Comparison of ENCODE assay signal across 8 cellular contexts in the genomic region with DNA sequence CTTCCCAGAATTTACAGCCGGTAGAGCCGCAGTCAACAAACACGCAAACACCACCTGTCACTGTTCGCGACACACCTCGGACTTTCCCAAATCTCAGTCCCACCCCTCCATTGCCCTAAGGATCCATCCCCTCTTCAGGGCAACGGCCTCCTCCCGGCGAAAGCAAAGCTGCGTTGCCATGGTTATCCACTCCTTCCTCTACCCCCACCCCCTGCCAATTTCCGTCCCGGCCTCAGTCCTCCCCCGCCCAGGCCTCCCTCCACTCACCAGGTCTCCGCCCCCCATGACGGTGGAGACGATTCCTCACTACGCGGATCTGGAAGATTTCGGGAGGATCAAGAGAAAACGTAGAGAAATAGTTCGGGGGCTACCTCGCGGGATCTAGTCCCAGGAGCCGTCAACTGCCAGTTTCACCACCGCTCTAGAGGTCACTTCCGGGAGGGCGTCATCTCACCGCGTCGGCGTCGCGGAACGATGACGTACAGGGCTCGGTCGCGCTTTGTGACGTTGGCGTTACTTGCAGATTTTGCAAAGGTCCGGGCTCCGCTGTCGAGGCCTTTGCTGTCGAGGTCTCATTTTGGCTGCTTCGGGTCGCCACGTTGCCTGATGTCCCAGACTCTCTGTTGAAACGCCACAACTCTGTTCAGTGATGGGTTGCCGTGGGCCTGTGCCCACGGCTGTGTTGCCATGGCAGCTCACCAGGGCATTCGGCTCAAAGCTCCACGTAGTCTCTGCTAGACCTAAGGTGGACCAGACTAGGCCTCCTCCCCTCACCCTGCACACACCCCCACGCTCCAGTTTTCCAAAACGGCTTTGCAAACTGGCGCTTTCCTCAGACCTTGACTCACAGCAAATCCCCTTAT. TPM values are rescaled to one million over a fixed set of nuclear protein-coding genes. Genes with fewer than 3 reads are reported as not detected.
DNase-seq lines count a peak whose midpoint lies in the region; ATAC-seq and TF ChIP-seq lines count a peak whose summit lies in the region.

A gene (minus strand): TSS at position 423 of the 863 bp plus-strand sequence. CDS start 138 bp downstream, at position 285.

- 3% methylated on average over 49 of the region's 55 CpGs for WGBS in hepatocyte (ENCODE audit: low lambda C conversion rate, missing lambda C conversion rate)
- WGBS in aorta, 2 donors: 0 to 1% methylated on average over 55 of the region's 55 CpGs

- H3K27ac ChIP-seq in hepatocyte: peak within 1 kb of the TSS; percentile 99
- H3K27ac ChIP-seq in aorta (ENCODE audit: low read depth in 1 of 2, low read length in 2 of 2): peak within 1 kb of the TSS; percentile 95 to 97

- TF ChIP-seq CTCF in astrocyte of the cerebellum (IDR thresholded peaks at IDR 0.05; ENCODE audit: low read depth, low read length, missing control alignments): no peak
- no peak for TF ChIP-seq CTCF in hepatocyte (IDR thresholded peaks at IDR 0.05; ENCODE audit: poor library complexity)

- peak within 1 kb of the TSS; percentile 94 for H3K4me2 ChIP-seq in hepatocyte

- intact Hi-C loops in aorta (cut with DNase I): loop anchor here in 1 of 2 donors (1.0 to 5.0 kb wide), 2 partner anchors 28 to 42 kb away; a partner anchor contains a TSS

- in situ Hi-C loops in astrocyte of the cerebellum (cut with HindIII; ENCODE audit: low sequenced_read_pairs): no loop called here

- no peaks in the 10 kb centered on the region for H3K9me2 ChIP-seq in hepatocyte (replicated peaks; ENCODE audit: insufficient read depth)

- H3K4me3 ChIP-seq in astrocyte of the cerebellum (ENCODE audit: low read depth, low read length) (peak within 1 kb of the TSS; percentile 97), hepatocyte (peak within 1 kb of the TSS; percentile 86), aorta (ENCODE audit: low read length in 2 of 2) (peak within 1 kb of the TSS; percentile 52 to 86)

- no peaks in the 10 kb centered on the region for H3K36me3 ChIP-seq in hepatocyte (replicated peaks; ENCODE audit: insufficient read depth, low read depth)
- peaks cover 2 to 3% of the 10 kb centered on the region in 2 donors for H3K36me3 ChIP-seq in aorta (ENCODE audit: control insufficient read depth in 1 of 2, insufficient read depth in 2 of 2, low read length in 1 of 2)

- H3K9me3 ChIP-seq in hepatocyte (ENCODE audit: low read depth) (no peaks in the 10 kb centered on the region), aorta (ENCODE audit: control insufficient read depth, low read length) (no peaks in the 10 kb centered on the region)

- H3K79me2 ChIP-seq in hepatocyte: peaks cover 45% of the 10 kb centered on the region

- peaks cover 13% of the 10 kb centered on the region for H3K4me1 ChIP-seq in hepatocyte (ENCODE audit: insufficient read depth)
- H3K4me1 ChIP-seq in aorta (ENCODE audit: control insufficient read depth in 1 of 2, insufficient read depth in 2 of 2, low read length in 2 of 2): no peaks in the 10 kb centered on the region

- peak within 1 kb of the TSS; percentile 79 for H2AFZ ChIP-seq in hepatocyte

- H3K27me3 ChIP-seq in hepatocyte: no peaks in the 10 kb centered on the region
- H3K27me3 ChIP-seq in aorta (ENCODE audit: control insufficient read depth in 1 of 2, insufficient read depth in 2 of 2, low read length in 1 of 2): no peaks in the 10 kb centered on the region

- ATAC-seq in GM18498 (IDR thresholded peaks at IDR 0.05; ENCODE audit: unreplicated experiment) (peak; percentile 79), HG02970 (IDR thresholded peaks at IDR 0.05; ENCODE audit: low FRiP score, unreplicated experiment) (peak; percentile 72), aorta (ENCODE audit: low FRiP score) (peak; percentile 96)

- DNase-seq in NCI-H2081 (lab: John Stamatoyannopoulos, UW) (peak; percentile 92 to 96), T-helper 9 cell (peak; percentile 93), astrocyte of the cerebellum (ENCODE audit: low read depth) (peak; percentile 90), hepatocyte (ENCODE audit: low spot score) (peak; percentile 94), renal cortical epithelial cell (ENCODE audit: low read depth) (peak; percentile 86), aorta (peak; percentile 94 to 98)

- no peaks in the 10 kb centered on the region for H4K20me1 ChIP-seq in hepatocyte (ENCODE audit: insufficient read depth, poor library complexity, severe bottlenecking)

RNA-seq across cellular contexts. Expression of the gene that starts here (rescaled TPM):
- total RNA-seq in hepatocyte (10.0 and 11.0 TPM in 2 replicates), renal cortical epithelial cell (6.4 and 16.5 TPM in 2 replicates), aorta (10 to 100 TPM; 19.0 to 23.9 TPM)
- polyA plus RNA-seq in hepatocyte (16.5 and 18.5 TPM in 2 replicates), aorta (10 to 100 TPM in 1 of 2 donors, 1 to 10 TPM in 1; 7.1 to 32.7 TPM)

Comparison
In these comparisons a context has a peak if more than half of its experiments do, and no peak if none do; other contexts are left out.
1. Peak in every context shown above with its lines: DNase-seq, ATAC-seq, H3K4me3 ChIP-seq and H3K27ac ChIP-seq.